8 cellular contexts compared by ENCODE assay signal in genomic region chr10:68348265-68348741, GRCh38. TPM values are rescaled to one million over a fixed set of nuclear protein-coding genes. Genes with fewer than 3 reads are reported as not detected.
DNase-seq lines count a peak whose midpoint lies in the region; ATAC-seq and TF ChIP-seq lines count a peak whose summit lies in the region.

No MANE protein-coding gene starts in this region.

- ATAC-seq in HG03432 (IDR thresholded peaks at IDR 0.05; ENCODE audit: unreplicated experiment) (peak; percentile 67), SK-N-SH treated with all-trans-retinoic acid at 6 μM for 48 hours (peak; percentile 79), HG03039 (IDR thresholded peaks at IDR 0.05; ENCODE audit: unreplicated experiment) (no peak)

- 44 to 70% (median 55%) methylated on average over 2 of the region's 2 CpGs for WGBS in adrenal gland, 4 donors

- intact Hi-C loops in adrenal gland (cut with DNase I), result loop anchor here in 1 of 2 donors (5.0 kb wide), 1 partner anchor 136 kb away; no protein-coding TSS in a partner anchor

- H3K4me3 Mint-ChIP-seq in immature natural killer cell, result no peak overlapping the region

- no peaks in the 10 kb centered on the region for H3K27me3 ChIP-seq in adrenal gland

- H3K27ac ChIP-seq in adrenal gland, result no peak overlapping the region

- H3K4me3 ChIP-seq in adrenal gland, result no peak overlapping the region

- H3K36me3 ChIP-seq in adrenal gland (replicated peaks in 1 of 2), result peaks cover 0 to 51% of the 10 kb centered on the region in 2 donors

- peaks cover 0 to 6% of the 10 kb centered on the region in 2 donors for H3K4me1 ChIP-seq in adrenal gland (replicated peaks in 1 of 2)

- peaks cover 9 to 27% (median 10%) of the 10 kb centered on the region in 3 donors for H3K36me3 Mint-ChIP-seq in immature natural killer cell

- peak overlapping the region in 5 of 6 donors; percentile 74 to 88 (median 76) for H3K27ac Mint-ChIP-seq in immature natural killer cell

- peaks cover 4 to 12% of the 10 kb centered on the region in 2 donors for H3K4me1 Mint-ChIP-seq in immature natural killer cell

- peak; percentile 33 to 63 (median 56) for TF ChIP-seq CTCF in adrenal gland (IDR thresholded peaks at IDR 0.05)

- peak; percentile 3 for DNase-seq in NK-92 treated with Interleukin-12 subunit alpha and Interleukin-12 subunit beta, amount 100 ng/mL, for 24 hours (lab: John Stamatoyannopoulos, UW)
- DNase-seq in NK-92 (lab: John Stamatoyannopoulos, UW; ENCODE audit: unreplicated experiment) (no peak), adrenal gland (peak in 6 of 7 donors; percentile 17 to 69 (median 42)), immature natural killer cell (peak; percentile 22 to 42 (median 23))
- peak in 2 of 3 experiments; percentile 10 to 25 for DNase-seq in stimulated activated CD4-positive, alpha-beta T cell treated with anti-CD3 and anti-CD28 coated beads, TNF-alpha, amount 100 ng/mL, for 24 hours (ENCODE audit: low read depth in 3 of 3)

- no peak for TF ChIP-seq POLR2A in adrenal gland (IDR thresholded peaks at IDR 0.05)

- H3K27me3 Mint-ChIP-seq in immature natural killer cell (ENCODE audit: low read depth in 3 of 3), result peaks cover 0 to 1% (median 0%) of the 10 kb centered on the region in 3 donors

- H3K9me3 Mint-ChIP-seq in immature natural killer cell, result no peaks in the 10 kb centered on the region

- H3K9me3 ChIP-seq in adrenal gland (replicated peaks in 1 of 3), result no peaks in the 10 kb centered on the region

TF ChIP-seq in SK-N-SH treated with all-trans-retinoic acid at 6 μM for 48 hours, 23 proteins besides CTCF, POLR2A, EP300 and RAD21:
- no peak for TF ChIP-seq TOX (CRISPR knock-in tag; IDR thresholded peaks at IDR 0.05; ENCODE audit: borderline replicate concordance)
- TF ChIP-seq, protein P1, sequence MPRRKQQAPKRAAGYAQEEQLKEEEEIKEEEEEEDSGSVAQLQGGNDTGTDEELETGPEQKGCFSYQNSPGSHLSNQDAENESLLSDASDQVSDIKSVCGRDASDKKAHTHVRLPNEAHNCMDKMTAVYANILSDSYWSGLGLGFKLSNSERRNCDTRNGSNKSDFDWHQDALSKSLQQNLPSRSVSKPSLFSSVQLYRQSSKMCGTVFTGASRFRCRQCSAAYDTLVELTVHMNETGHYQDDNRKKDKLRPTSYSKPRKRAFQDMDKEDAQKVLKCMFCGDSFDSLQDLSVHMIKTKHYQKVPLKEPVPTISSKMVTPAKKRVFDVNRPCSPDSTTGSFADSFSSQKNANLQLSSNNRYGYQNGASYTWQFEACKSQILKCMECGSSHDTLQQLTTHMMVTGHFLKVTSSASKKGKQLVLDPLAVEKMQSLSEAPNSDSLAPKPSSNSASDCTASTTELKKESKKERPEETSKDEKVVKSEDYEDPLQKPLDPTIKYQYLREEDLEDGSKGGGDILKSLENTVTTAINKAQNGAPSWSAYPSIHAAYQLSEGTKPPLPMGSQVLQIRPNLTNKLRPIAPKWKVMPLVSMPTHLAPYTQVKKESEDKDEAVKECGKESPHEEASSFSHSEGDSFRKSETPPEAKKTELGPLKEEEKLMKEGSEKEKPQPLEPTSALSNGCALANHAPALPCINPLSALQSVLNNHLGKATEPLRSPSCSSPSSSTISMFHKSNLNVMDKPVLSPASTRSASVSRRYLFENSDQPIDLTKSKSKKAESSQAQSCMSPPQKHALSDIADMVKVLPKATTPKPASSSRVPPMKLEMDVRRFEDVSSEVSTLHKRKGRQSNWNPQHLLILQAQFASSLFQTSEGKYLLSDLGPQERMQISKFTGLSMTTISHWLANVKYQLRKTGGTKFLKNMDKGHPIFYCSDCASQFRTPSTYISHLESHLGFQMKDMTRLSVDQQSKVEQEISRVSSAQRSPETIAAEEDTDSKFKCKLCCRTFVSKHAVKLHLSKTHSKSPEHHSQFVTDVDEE (CRISPR knock-in tag; IDR thresholded peaks at IDR 0.05), result no peak
- TF ChIP-seq ISL1 (CRISPR knock-in tag; IDR thresholded peaks at IDR 0.05), result no peak
- TF ChIP-seq GLIS3 (CRISPR knock-in tag; IDR thresholded peaks at IDR 0.05), result no peak
- TF ChIP-seq ZFP3 (CRISPR knock-in tag; IDR thresholded peaks at IDR 0.05), result no peak
- TF ChIP-seq, protein P2, sequence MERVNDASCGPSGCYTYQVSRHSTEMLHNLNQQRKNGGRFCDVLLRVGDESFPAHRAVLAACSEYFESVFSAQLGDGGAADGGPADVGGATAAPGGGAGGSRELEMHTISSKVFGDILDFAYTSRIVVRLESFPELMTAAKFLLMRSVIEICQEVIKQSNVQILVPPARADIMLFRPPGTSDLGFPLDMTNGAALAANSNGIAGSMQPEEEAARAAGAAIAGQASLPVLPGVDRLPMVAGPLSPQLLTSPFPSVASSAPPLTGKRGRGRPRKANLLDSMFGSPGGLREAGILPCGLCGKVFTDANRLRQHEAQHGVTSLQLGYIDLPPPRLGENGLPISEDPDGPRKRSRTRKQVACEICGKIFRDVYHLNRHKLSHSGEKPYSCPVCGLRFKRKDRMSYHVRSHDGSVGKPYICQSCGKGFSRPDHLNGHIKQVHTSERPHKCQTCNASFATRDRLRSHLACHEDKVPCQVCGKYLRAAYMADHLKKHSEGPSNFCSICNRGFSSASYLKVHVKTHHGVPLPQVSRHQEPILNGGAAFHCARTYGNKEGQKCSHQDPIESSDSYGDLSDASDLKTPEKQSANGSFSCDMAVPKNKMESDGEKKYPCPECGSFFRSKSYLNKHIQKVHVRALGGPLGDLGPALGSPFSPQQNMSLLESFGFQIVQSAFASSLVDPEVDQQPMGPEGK (CRISPR knock-in tag; IDR thresholded peaks at IDR 0.05; ENCODE audit: borderline replicate concordance), result no peak
- no peak for TF ChIP-seq ESRRG (CRISPR knock-in tag; IDR thresholded peaks at IDR 0.05)
- no peak for TF ChIP-seq ZNF8 (CRISPR knock-in tag; IDR thresholded peaks at IDR 0.05)
- no peak for TF ChIP-seq SNAI2 (CRISPR knock-in tag; IDR thresholded peaks at IDR 0.05)
- no peak for TF ChIP-seq TCF4 (CRISPR knock-in tag; IDR thresholded peaks at IDR 0.05; ENCODE audit: borderline replicate concordance)
- TF ChIP-seq ZC3H10 (CRISPR knock-in tag; IDR thresholded peaks at IDR 0.05), result no peak
- no peak for TF ChIP-seq RARB (CRISPR knock-in tag; IDR thresholded peaks at IDR 0.05)
- TF ChIP-seq CSDC2 (CRISPR knock-in tag; IDR thresholded peaks at IDR 0.05), result no peak
- no peak for TF ChIP-seq ARNTL (CRISPR knock-in tag; IDR thresholded peaks at IDR 0.05; ENCODE audit: borderline replicate concordance, low read depth)
- no peak for TF ChIP-seq ZNF565 (CRISPR knock-in tag; conservative IDR thresholded peaks at IDR 0.05; ENCODE audit: low read depth)

RNA-seq across cellular contexts. Expression of gene PBLD, which starts 15.6 kb away (rescaled TPM):
- total RNA-seq in adrenal gland, result 10 to 100 TPM; 11.6 to 32.9 (median 19.0) TPM
- 10 to 100 TPM in 1 of 3 donors, 1 to 10 TPM in 2; 6.8 to 20.0 (median 7.7) TPM for polyA plus RNA-seq in adrenal gland
- 1 to 10 TPM; 1.3 to 2.6 (median 1.5) TPM for polyA plus RNA-seq in immature natural killer cell

RNA-seq across cellular contexts. Expression of gene HNRNPH3, which starts 16.4 kb away (rescaled TPM):
- total RNA-seq in adrenal gland, result 100 to 1,000 TPM in 1 of 8 donors, 10 to 100 TPM in 7; 12.9 to 113 (median 57.3) TPM
- polyA plus RNA-seq in adrenal gland, result 100 to 1,000 TPM; 126 to 291 (median 237) TPM
- 100 to 1,000 TPM in 1 of 3 donors, 10 to 100 TPM in 2; 71.7 to 107 (median 85.5) TPM for polyA plus RNA-seq in immature natural killer cell

RNA-seq across cellular contexts. Expression of gene RUFY2, which starts 58.8 kb away (rescaled TPM):
- total RNA-seq in adrenal gland, result 10 to 100 TPM in 7 of 8 donors, 1 to 10 TPM in 1; 6.5 to 26.0 (median 16.3) TPM
- polyA plus RNA-seq in adrenal gland (10 to 100 TPM in 2 of 3 donors, 1 to 10 TPM in 1; 7.0 to 14.4 (median 11.4) TPM), immature natural killer cell (1 to 10 TPM; 3.3 to 8.2 (median 5.5) TPM)
